Comparison of ENCODE assay signal across 15 cellular contexts in the genomic region with DNA sequence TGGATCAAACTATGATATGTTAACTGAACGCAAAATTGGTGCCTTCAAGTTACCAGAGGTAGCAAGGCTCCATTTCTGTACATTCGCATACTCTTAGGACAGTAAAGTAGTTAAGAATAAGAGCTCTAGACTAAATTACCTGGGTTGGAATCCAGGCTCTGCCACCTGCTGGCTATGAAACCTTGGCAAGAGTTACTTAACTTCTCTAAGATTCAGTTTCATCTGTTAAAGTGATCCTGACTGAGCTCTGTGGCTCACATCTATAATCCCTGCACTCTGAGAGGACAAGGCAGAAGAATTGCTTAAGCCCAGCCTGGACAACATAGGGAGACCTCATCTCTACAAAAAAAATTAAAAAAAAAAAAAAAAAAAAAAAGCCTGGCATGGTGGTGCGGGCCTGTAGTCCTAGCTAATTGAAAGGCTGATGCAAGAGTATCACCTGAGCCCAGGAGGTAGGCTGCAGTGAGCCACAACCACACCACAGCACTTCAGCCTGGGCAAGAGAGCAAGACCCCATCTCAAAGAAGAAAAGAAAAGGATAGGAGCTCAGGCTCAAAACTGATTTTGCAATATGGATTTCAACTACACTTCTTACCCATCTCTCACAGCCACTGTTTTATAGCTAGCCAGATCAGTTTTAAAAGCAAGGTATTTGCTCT. TPM values are rescaled to one million over a fixed set of nuclear protein-coding genes. Genes with fewer than 3 reads are reported as not detected.
DNase-seq lines count a peak whose midpoint lies in the region; ATAC-seq and TF ChIP-seq lines count a peak whose summit lies in the region.
"Had no signal": no experiment of that assay in that cellular context is flagged by ENCODE, and none has a peak within 500 bp of the region (broad histone marks: within the 10 kb centered on the region; RNA-seq: fewer than 3 reads in every experiment).

No MANE protein-coding gene starts in this region.

- H3K36me3 Mint-ChIP-seq in GM23338 (ENCODE audit: low read depth) (peaks cover 12% of the 10 kb centered on the region; the same call in 2 of the 3 replicates), progenitor cell of endocrine pancreas (ENCODE audit: insufficient read depth) (peaks cover 19% of the 10 kb centered on the region)
- peaks cover 29% of the 10 kb centered on the region for H3K36me3 Mint-ChIP-seq in activated CD8-positive, alpha-beta T cell treated with anti-CD3 and anti-CD28 coated beads for 36 hours (ENCODE audit: low read depth)

- H3K79me2 ChIP-seq in GM23338 (replicated peaks; ENCODE audit: insufficient read depth), result peaks cover 100% of the 10 kb centered on the region

- H3K9me3 ChIP-seq in WERI-Rb-1 (ENCODE audit: severe bottlenecking) (no peaks in the 10 kb centered on the region), left lung (no peaks in the 10 kb centered on the region)
- H3K9me3 ChIP-seq: spleen had no signal

- no peak overlapping the region for H3K27ac Mint-ChIP-seq in GM23338
- no peak overlapping the region for H3K27ac Mint-ChIP-seq in progenitor cell of endocrine pancreas
- no peak overlapping the region for H3K27ac Mint-ChIP-seq in activated CD8-positive, alpha-beta T cell treated with anti-CD3 and anti-CD28 coated beads for 36 hours
- H3K27ac Mint-ChIP-seq: activated CD4-positive, alpha-beta T cell treated with anti-CD3 and anti-CD28 coated beads, Interleukin-2, amount 10 ng/mL, durations not matched to agents 24 days and 14 days; activated naive CD8-positive, alpha-beta T cell treated with anti-CD3 and anti-CD28 coated beads, Interleukin-2, amount 10 ng/mL, durations not matched to agents 7 days and 5 days; stimulated activated naive CD8-positive, alpha-beta T cell treated with anti-CD3 and anti-CD28 coated beads, Interleukin-15, Interleukin-2, amounts not matched to agents 100 ng/mL and 50 ng/mL, for 24 hours had no signal

- no peaks in the 10 kb centered on the region for H3K27me3 Mint-ChIP-seq in GM23338 (ENCODE audit: insufficient read depth, low read depth, poor library complexity)
- H3K27me3 Mint-ChIP-seq in progenitor cell of endocrine pancreas, result no peaks in the 10 kb centered on the region
- H3K27me3 Mint-ChIP-seq in activated CD8-positive, alpha-beta T cell treated with anti-CD3 and anti-CD28 coated beads for 36 hours, result no peaks in the 10 kb centered on the region
- H3K27me3 Mint-ChIP-seq: activated CD4-positive, alpha-beta T cell treated with anti-CD3 and anti-CD28 coated beads, Interleukin-2, amount 10 ng/mL, durations not matched to agents 24 days and 14 days; activated naive CD8-positive, alpha-beta T cell treated with anti-CD3 and anti-CD28 coated beads, Interleukin-2, amount 10 ng/mL, durations not matched to agents 7 days and 5 days; stimulated activated naive CD8-positive, alpha-beta T cell treated with anti-CD3 and anti-CD28 coated beads, Interleukin-15, Interleukin-2, amounts not matched to agents 100 ng/mL and 50 ng/mL, for 24 hours had no signal

- H3K4me1 Mint-ChIP-seq in GM23338 (peaks cover 13% of the 10 kb centered on the region), progenitor cell of endocrine pancreas (ENCODE audit: low read depth) (peaks cover 7% of the 10 kb centered on the region)
- H3K4me1 Mint-ChIP-seq in activated CD8-positive, alpha-beta T cell treated with anti-CD3 and anti-CD28 coated beads for 36 hours (ENCODE audit: low read depth), result peaks cover 49% of the 10 kb centered on the region

- H3F3A ChIP-seq in GM23338 (replicated peaks; ENCODE audit: low read depth), result no peaks in the 10 kb centered on the region

- H3K4me1 ChIP-seq in GM23338 (ENCODE audit: insufficient read depth), result peaks cover 16% of the 10 kb centered on the region
- peaks cover 3 to 20% of the 10 kb centered on the region in 2 donors for H3K4me1 ChIP-seq in left lung

- CTCF ChIA-PET in activated CD8-positive, alpha-beta T cell treated with anti-CD3 and anti-CD28 coated beads for 36 hours (lab: Charles Lee), result interaction anchor here (1.2 to 1.7 kb wide), 2 partner anchors 10 to 181 kb away, joined by 6 to 7 read pairs; no protein-coding TSS in a partner anchor

- H3K27ac ChIP-seq in GM23338 (ENCODE audit: low read depth), result no peak overlapping the region
- H3K27ac ChIP-seq in WERI-Rb-1, result no peak overlapping the region
- no peak overlapping the region for H3K27ac ChIP-seq in left lung
- H3K27ac ChIP-seq: epithelial cell of prostate, spleen had no signal

- intact Hi-C loops in left lung (cut with DNase I), result no loop called here
- intact Hi-C loops in activated CD8-positive, alpha-beta T cell treated with anti-CD3 and anti-CD28 coated beads for 36 hours (cut with micrococcal nuclease), result no loop called here

- DNase-seq in GM06990 (ENCODE audit: extremely low read depth, insufficient read length) (no peak), GM23338 (ENCODE audit: low spot score) (peak; percentile 35), WERI-Rb-1 (peak; percentile 16), left lung (no peak), progenitor cell of endocrine pancreas (ENCODE audit: low spot score, unreplicated experiment) (no peak)
- DNase-seq in activated CD8-positive, alpha-beta T cell treated with anti-CD3 and anti-CD28 coated beads for 36 hours, result no peak
- DNase-seq: activated CD4-positive, alpha-beta T cell treated with anti-CD3 and anti-CD28 coated beads, Interleukin-2, amount 10 ng/mL, durations not matched to agents 24 days and 14 days; activated naive CD8-positive, alpha-beta T cell treated with anti-CD3 and anti-CD28 coated beads, Interleukin-2, amount 10 ng/mL, durations not matched to agents 7 days and 5 days; NCI-H2081; SHP77; spleen had no signal

- H3K4me3 ChIP-seq in GM06990 (replicated peaks; ENCODE audit: low read depth, low read length) (no peak overlapping the region), GM23338 (no peak overlapping the region), WERI-Rb-1 (ENCODE audit: low read depth, low read length) (no peak overlapping the region), left lung (no peak overlapping the region)
- H3K4me3 ChIP-seq: spleen had no signal

- H3K36me3 ChIP-seq in GM06990 (ENCODE audit: control insufficient read depth, insufficient read depth, low read length), result no peaks in the 10 kb centered on the region
- H3K36me3 ChIP-seq in GM23338 (ENCODE audit: insufficient read depth), result no peaks in the 10 kb centered on the region
- no peaks in the 10 kb centered on the region; the same call in 1 of the 2 replicates for H3K36me3 ChIP-seq in WERI-Rb-1
- H3K36me3 ChIP-seq in left lung, result no peaks in the 10 kb centered on the region

- H3K4me3 Mint-ChIP-seq in GM23338, result no peak overlapping the region
- no peak overlapping the region for H3K4me3 Mint-ChIP-seq in progenitor cell of endocrine pancreas (ENCODE audit: low read depth)
- no peak overlapping the region for H3K4me3 Mint-ChIP-seq in activated CD8-positive, alpha-beta T cell treated with anti-CD3 and anti-CD28 coated beads for 36 hours
- H3K4me3 Mint-ChIP-seq: activated CD4-positive, alpha-beta T cell treated with anti-CD3 and anti-CD28 coated beads, Interleukin-2, amount 10 ng/mL, durations not matched to agents 24 days and 14 days; activated naive CD8-positive, alpha-beta T cell treated with anti-CD3 and anti-CD28 coated beads, Interleukin-2, amount 10 ng/mL, durations not matched to agents 7 days and 5 days; stimulated activated naive CD8-positive, alpha-beta T cell treated with anti-CD3 and anti-CD28 coated beads, Interleukin-15, Interleukin-2, amounts not matched to agents 100 ng/mL and 50 ng/mL, for 24 hours had no signal

- TF ChIP-seq CTCF in GM06990 (IDR thresholded peaks at IDR 0.05; ENCODE audit: insufficient read depth, low read length, poor library complexity, severe bottlenecking), result peak; percentile 32
- peak; percentile 27 to 29 for TF ChIP-seq CTCF in GM23338 (conservative IDR thresholded peaks at IDR 0.05; ENCODE audit: low read depth in 2 of 2)
- peak; percentile 28; the same call in 1 of the 2 replicates for TF ChIP-seq CTCF in WERI-Rb-1 (IDR thresholded peaks at IDR 0.05; ENCODE audit: low read depth, low read length)
- no peak for TF ChIP-seq CTCF in left lung (IDR thresholded peaks at IDR 0.05)
- TF ChIP-seq CTCF in progenitor cell of endocrine pancreas (IDR thresholded peaks at IDR 0.05; ENCODE audit: unreplicated experiment), result no peak
- no peak for TF ChIP-seq CTCF in activated CD8-positive, alpha-beta T cell treated with anti-CD3 and anti-CD28 coated beads for 36 hours (IDR thresholded peaks at IDR 0.05)

- peaks cover 33% of the 10 kb centered on the region for H4K20me1 ChIP-seq in GM23338 (replicated peaks; ENCODE audit: insufficient read depth)

- H3K9me3 Mint-ChIP-seq in GM23338 (no peaks in the 10 kb centered on the region), progenitor cell of endocrine pancreas (ENCODE audit: low read depth) (peaks cover 15% of the 10 kb centered on the region)
- H3K9me3 Mint-ChIP-seq in activated CD8-positive, alpha-beta T cell treated with anti-CD3 and anti-CD28 coated beads for 36 hours, result peaks cover 6% of the 10 kb centered on the region
- H3K9me3 Mint-ChIP-seq: stimulated activated naive CD8-positive, alpha-beta T cell treated with anti-CD3 and anti-CD28 coated beads, Interleukin-15, Interleukin-2, amounts not matched to agents 100 ng/mL and 50 ng/mL, for 24 hours had no signal

- ATAC-seq in GM23338 (peak; percentile 25; the same call in 2 of the 3 replicates), left lung (peak; percentile 41), HG02798 (IDR thresholded peaks at IDR 0.05; ENCODE audit: poor library complexity, unreplicated experiment) (no peak), GM19467 (IDR thresholded peaks at IDR 0.05; ENCODE audit: unreplicated experiment) (no peak)
- ATAC-seq in activated CD8-positive, alpha-beta T cell treated with anti-CD3 and anti-CD28 coated beads for 36 hours, result no peak

- H3K4me2 ChIP-seq in GM23338, result no peak overlapping the region

- no peaks in the 10 kb centered on the region for H3K9me2 ChIP-seq in GM23338 (ENCODE audit: insufficient read depth)

- H2AFZ ChIP-seq in GM23338, result no peak overlapping the region

- H3K27me3 ChIP-seq in GM06990 (replicated peaks; ENCODE audit: control insufficient read depth, insufficient read depth, low read length) (no peaks in the 10 kb centered on the region), GM23338 (ENCODE audit: insufficient read depth) (no peaks in the 10 kb centered on the region), WERI-Rb-1 (ENCODE audit: insufficient read depth, low read depth, severe bottlenecking) (no peaks in the 10 kb centered on the region), left lung (no peaks in the 10 kb centered on the region)
- H3K27me3 ChIP-seq: spleen had no signal

- POLR2A ChIA-PET in activated CD8-positive, alpha-beta T cell treated with anti-CD3 and anti-CD28 coated beads for 36 hours (lab: Charles Lee), result interaction anchor here (1.1 kb wide), 1 partner anchor 91 kb away, joined by 3 read pairs; no protein-coding TSS in a partner anchor

RNA-seq across cellular contexts. Expression of a gene that starts 21.3 kb away (rescaled TPM):
- total RNA-seq in GM23338 (2014; rRNA removed; shearing (Covaris generic)), result 38.5 and 45.3 TPM in 2 replicates
- polyA plus RNA-seq in GM23338 (2016; fragmentation: Nextera tagmentation; extraction: Ambion mirVana), result 29.0 and 29.3 TPM in 2 replicates
- total RNA-seq in left lung (10 to 100 TPM; 42.0 to 53.0 TPM), progenitor cell of endocrine pancreas (80.0 and 81.3 TPM in 2 replicates)
- 10 to 100 TPM; 29.0 to 32.1 TPM for total RNA-seq in activated CD8-positive, alpha-beta T cell treated with anti-CD3 and anti-CD28 coated beads for 36 hours

Comparison
In these comparisons a context has a peak if more than half of its experiments do, and no peak if none do; other contexts are left out.
1. DNase-seq: peak in GM23338 (single experiment) and WERI-Rb-1 (single experiment); none in GM06990 (single experiment), left lung (0 of 2), progenitor cell of endocrine pancreas (single experiment) and activated CD8-positive, alpha-beta T cell treated with anti-CD3 and anti-CD28 coated beads for 36 hours (single experiment).
2. CTCF ChIP-seq: peak in GM06990 (single experiment), GM23338 (2 of 2) and WERI-Rb-1 (single experiment); none in left lung (0 of 2), progenitor cell of endocrine pancreas (single experiment) and activated CD8-positive, alpha-beta T cell treated with anti-CD3 and anti-CD28 coated beads for 36 hours (single experiment).
3. ATAC-seq: peak in GM23338 (single experiment) and left lung (single experiment); none in HG02798 (single experiment), GM19467 (single experiment) and activated CD8-positive, alpha-beta T cell treated with anti-CD3 and anti-CD28 coated beads for 36 hours (single experiment).